1 cellular context compared by ENCODE assay signal in the genomic region with DNA sequence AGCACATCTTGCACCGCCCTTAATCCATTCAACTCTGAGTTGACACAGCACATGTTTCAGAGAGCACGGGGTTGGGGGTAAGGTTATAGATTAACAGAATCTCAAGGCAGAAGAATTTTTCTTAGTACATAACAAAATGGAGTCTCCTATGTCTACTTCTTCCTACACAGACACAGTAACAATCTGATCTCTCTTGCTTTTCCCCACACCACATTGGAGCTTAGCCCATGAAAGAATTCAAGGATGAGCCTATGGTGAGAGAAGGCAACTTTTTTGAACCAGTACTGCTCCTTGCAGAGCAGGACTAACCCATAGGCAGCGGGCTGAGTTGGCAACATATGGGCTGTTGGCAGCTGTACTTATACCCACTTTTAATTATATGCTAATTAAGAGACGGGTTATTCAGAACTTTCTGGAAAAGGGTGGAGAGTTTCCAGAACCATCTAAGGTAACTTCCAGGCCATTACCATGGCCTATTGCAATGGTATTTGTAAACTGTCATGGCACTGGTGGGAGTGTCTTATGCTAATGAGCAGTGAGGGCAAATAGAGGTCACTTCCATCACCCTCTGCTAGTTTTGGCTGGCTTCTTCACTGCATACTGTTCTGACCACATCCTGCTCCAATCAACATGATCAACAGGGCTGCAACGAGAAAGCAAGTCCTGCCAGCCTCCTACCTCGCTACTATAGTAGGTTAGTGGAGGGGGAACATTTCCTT.
TF ChIP-seq lines count a peak whose summit lies in the region.

No MANE protein-coding gene starts in this region.

TF ChIP-seq in GM12878, 131 proteins besides CTCF, POLR2A, EP300 and RAD21:
- TF ChIP-seq RUNX3 (IDR thresholded peaks at IDR 0.05; ENCODE audit: low read length) (peak; percentile 87), YY1 (IDR thresholded peaks at IDR 0.05; ENCODE audit: low read depth, low read length) (peak; percentile 55; the same call in 1 of the 2 replicates), ESRRA (IDR thresholded peaks at IDR 0.05; ENCODE audit: low read length) (peak; percentile 73; the same call in 1 of the 2 replicates), IKZF2 (IDR thresholded peaks at IDR 0.05) (0 out of 4 replicates have a peak, but pooled peaks of 1 of the 2 experiments have one; percentile 20), NR2F1 (conservative IDR thresholded peaks at IDR 0.05) (peak; percentile 43; the same call in 1 of the 2 replicates), POU2F2 (IDR thresholded peaks at IDR 0.05; ENCODE audit: borderline replicate concordance, low read depth, low read length) (peak; percentile 81; the same call in 2 of the 3 replicates)
- TF ChIP-seq, protein P1, sequence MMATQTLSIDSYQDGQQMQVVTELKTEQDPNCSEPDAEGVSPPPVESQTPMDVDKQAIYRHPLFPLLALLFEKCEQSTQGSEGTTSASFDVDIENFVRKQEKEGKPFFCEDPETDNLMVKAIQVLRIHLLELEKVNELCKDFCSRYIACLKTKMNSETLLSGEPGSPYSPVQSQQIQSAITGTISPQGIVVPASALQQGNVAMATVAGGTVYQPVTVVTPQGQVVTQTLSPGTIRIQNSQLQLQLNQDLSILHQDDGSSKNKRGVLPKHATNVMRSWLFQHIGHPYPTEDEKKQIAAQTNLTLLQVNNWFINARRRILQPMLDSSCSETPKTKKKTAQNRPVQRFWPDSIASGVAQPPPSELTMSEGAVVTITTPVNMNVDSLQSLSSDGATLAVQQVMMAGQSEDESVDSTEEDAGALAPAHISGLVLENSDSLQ (IDR thresholded peaks at IDR 0.05), result 0 out of 2 replicates have a peak, but pooled peaks have one; percentile 20
